ENCODE assay signal across 14 cellular contexts in the genomic region with DNA sequence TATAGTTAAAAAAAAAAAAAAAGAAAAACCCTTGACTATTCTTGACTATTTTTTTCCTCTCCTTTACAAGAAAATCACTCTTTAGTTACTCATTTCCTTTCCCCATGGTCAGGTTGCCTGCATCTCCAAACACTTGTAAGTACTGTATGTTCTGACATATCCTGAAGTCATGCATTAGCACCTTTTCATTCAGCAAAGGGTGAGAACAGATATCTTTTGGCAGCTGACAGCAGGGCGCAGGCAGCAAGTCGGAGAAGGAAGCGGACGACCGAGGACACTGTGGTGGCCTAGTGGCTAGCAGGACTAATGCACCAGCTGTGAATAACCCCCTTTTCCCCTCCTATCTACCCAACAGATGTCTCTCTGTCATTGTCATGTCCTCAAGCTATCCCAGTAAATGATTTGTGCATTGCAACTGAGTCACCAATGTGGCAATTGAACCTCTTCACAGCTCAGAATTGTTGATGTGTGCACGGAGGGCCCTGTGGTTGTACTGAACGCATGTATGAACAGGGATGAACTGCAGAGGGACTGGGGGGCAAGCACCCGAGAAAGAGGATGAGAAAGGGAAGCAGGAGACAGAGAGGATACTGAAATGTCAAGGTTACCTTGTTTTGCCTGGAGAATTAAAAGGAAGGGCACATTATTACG.
DNase-seq lines count a peak whose midpoint lies in the region; ATAC-seq and TF ChIP-seq lines count a peak whose summit lies in the region.
"Had no signal": no experiment of that assay in that cellular context is flagged by ENCODE, and none has a peak within 500 bp of the region (broad histone marks: within the 10 kb centered on the region; RNA-seq: fewer than 3 reads in every experiment).

No MANE protein-coding gene starts in this region.

- H3K14ac ChIP-seq in IMR-90 (replicated peaks; ENCODE audit: low read depth, low read length), result no peak overlapping the region; the same call in 1 of the 2 replicates

- H3K36me3 ChIP-seq in IMR-90 (ENCODE audit: control insufficient read depth, insufficient read depth, low read length), result no peaks in the 10 kb centered on the region
- H3K36me3 ChIP-seq in left ventricle myocardium inferior, result no peaks in the 10 kb centered on the region
- H3K36me3 ChIP-seq: suprapubic skin had no signal

- no peak overlapping the region for H3K27ac Mint-ChIP-seq in activated CD4-positive, alpha-beta memory T cell treated with anti-CD3 and anti-CD28 coated beads for 36 hours
- H3K27ac Mint-ChIP-seq: activated naive CD8-positive, alpha-beta T cell treated with anti-CD3 and anti-CD28 coated beads, Interleukin-2, amount 50 U/mL, for 24 hours; CD4-positive, alpha-beta T cell had no signal

- H2AFZ ChIP-seq in IMR-90 (replicated peaks; ENCODE audit: low read length, poor library complexity), result peak overlapping the region; percentile 68

- no peak overlapping the region for H3K4me2 ChIP-seq in IMR-90 (ENCODE audit: low read depth, low read length)

- no TSS peak for BruUV-seq in IMR-90 (replicated peaks; lab: Mats Ljungman, UMichigan)

- no peak overlapping the region for H3K56ac ChIP-seq in IMR-90 (ENCODE audit: extremely low read depth, insufficient read depth, low read length)

- H3K4ac ChIP-seq in IMR-90 (ENCODE audit: low read depth, low read length), result 0 out of 2 replicates have a peak overlapping the region, but pooled peaks have one; percentile 15

- DNase-seq in IMR-90 (peak; percentile 49), astrocyte of the hippocampus (ENCODE audit: low read depth, low spot score) (peak; percentile 13), left ventricle myocardium inferior (peak; percentile 20), retina (peak; percentile 50), T-helper 2 cell (no peak), cortex of kidney (lab: John Stamatoyannopoulos, UW) (no peak)
- no peak for DNase-seq in activated CD4-positive, alpha-beta memory T cell treated with anti-CD3 and anti-CD28 coated beads for 36 hours
- DNase-seq: activated CD4-positive, alpha-beta T cell treated with anti-CD3 and anti-CD28 coated beads for 1 hour; activated naive CD8-positive, alpha-beta T cell treated with anti-CD3 and anti-CD28 coated beads, Interleukin-2, amount 50 U/mL, for 24 hours; activated T-cell treated with anti-CD3 and anti-CD28 coated beads, Interleukin-2, amount 50 U/mL, for 4 hours; CD4-positive, alpha-beta T cell; GDM1; NCI-H2171 had no signal

- no peak overlapping the region for H2BK20ac ChIP-seq in IMR-90 (ENCODE audit: low read depth, low read length)

- no peaks in the 10 kb centered on the region for H3K36me3 Mint-ChIP-seq in activated CD4-positive, alpha-beta memory T cell treated with anti-CD3 and anti-CD28 coated beads for 36 hours

- H3K4me1 ChIP-seq in IMR-90 (ENCODE audit: control insufficient read depth, insufficient read depth, low read length), result peaks cover 7% of the 10 kb centered on the region
- peaks cover 14% of the 10 kb centered on the region for H3K4me1 ChIP-seq in left ventricle myocardium inferior
- H3K4me1 ChIP-seq: suprapubic skin had no signal

- H2BK15ac ChIP-seq in IMR-90 (ENCODE audit: low read depth, low read length), result no peak overlapping the region

- intact Hi-C loops in IMR-90 (cut with micrococcal nuclease), result no loop called here
- intact Hi-C loops in left ventricle myocardium inferior (cut with micrococcal nuclease), result no loop called here
- intact Hi-C loops in activated CD4-positive, alpha-beta memory T cell treated with anti-CD3 and anti-CD28 coated beads for 36 hours (cut with micrococcal nuclease), result no loop called here

- no peak overlapping the region for H3K18ac ChIP-seq in IMR-90 (ENCODE audit: low read depth, low read length)

- no peak overlapping the region for H2BK120ac ChIP-seq in IMR-90 (ENCODE audit: low read depth, low read length)

- no peaks in the 10 kb centered on the region for H3K4me1 Mint-ChIP-seq in activated CD4-positive, alpha-beta memory T cell treated with anti-CD3 and anti-CD28 coated beads for 36 hours (ENCODE audit: low read depth)
- H3K4me1 Mint-ChIP-seq: activated naive CD8-positive, alpha-beta T cell treated with anti-CD3 and anti-CD28 coated beads, Interleukin-2, amount 50 U/mL, for 24 hours had no signal

- H3K27ac ChIP-seq in IMR-90 (ENCODE audit: insufficient read depth, low read length) (no peak overlapping the region), left ventricle myocardium inferior (replicated peaks) (no peak overlapping the region)
- H3K27ac ChIP-seq: suprapubic skin had no signal

- WGBS in IMR-90 (ENCODE audit: extremely low coverage in 2 of 2, insufficient read length in 1 of 2), 2 experiments, result no CpG with 5 or more reads among the region's 9 CpGs

- CTCF ChIA-PET in IMR-90 (lab: Yijun Ruan, JAX), result no interaction called here
- CTCF ChIA-PET in activated CD4-positive, alpha-beta memory T cell treated with anti-CD3 and anti-CD28 coated beads for 36 hours (lab: Charles Lee), result no interaction called here

- no peaks in the 10 kb centered on the region for H4K20me1 ChIP-seq in IMR-90 (ENCODE audit: insufficient read depth, low read length)

- H4K5ac ChIP-seq in IMR-90 (ENCODE audit: low read depth, low read length), result no peak overlapping the region

- H3K79me1 ChIP-seq in IMR-90 (ENCODE audit: low read depth in 1 of 2, low read length in 2 of 2), result no peaks in the 10 kb centered on the region

- dilution Hi-C loops in IMR-90 (cut with HindIII; ENCODE audit: low sequenced_read_pairs, unreplicated experiment), result no loop called here

- TF ChIP-seq RAD21 in IMR-90 (IDR thresholded peaks at IDR 0.05; ENCODE audit: low read length), result no peak

- H3K27me3 ChIP-seq in IMR-90 (ENCODE audit: control insufficient read depth, insufficient read depth, low read length), result no peaks in the 10 kb centered on the region
- H3K27me3 ChIP-seq in left ventricle myocardium inferior (ENCODE audit: low read depth), result no peaks in the 10 kb centered on the region
- H3K27me3 ChIP-seq: suprapubic skin had no signal

- peaks cover 6% of the 10 kb centered on the region; the same call in 1 of the 2 replicates for H3K9me1 ChIP-seq in IMR-90 (ENCODE audit: insufficient read depth, low read length)

- TF ChIP-seq CTCF in IMR-90 (conservative IDR thresholded peaks at IDR 0.05; ENCODE audit: low read depth, low read length) (no peak), left ventricle myocardium inferior (IDR thresholded peaks at IDR 0.05; ENCODE audit: borderline replicate concordance) (peak; percentile 17)

- no peak overlapping the region for H2AK5ac ChIP-seq in IMR-90 (ENCODE audit: low read depth, low read length)

- no peak overlapping the region for H4K8ac ChIP-seq in IMR-90 (ENCODE audit: low read depth in 2 of 2, low read length in 2 of 2)

- no peaks in the 10 kb centered on the region for H3K9me3 Mint-ChIP-seq in activated CD4-positive, alpha-beta memory T cell treated with anti-CD3 and anti-CD28 coated beads for 36 hours
- H3K9me3 Mint-ChIP-seq: CD4-positive, alpha-beta T cell had no signal

- H3K4me3 ChIP-seq in IMR-90 (ENCODE audit: insufficient read depth, low read depth, low read length) (no peak overlapping the region), left ventricle myocardium inferior (no peak overlapping the region)
- H3K4me3 ChIP-seq: suprapubic skin had no signal

- in situ Hi-C loops in IMR-90 (cut with MboI; ENCODE audit: low sequenced_read_pairs), result no loop called here

- H3K9me3 ChIP-seq in IMR-90 (ENCODE audit: control insufficient read depth, insufficient read depth, low read length) (no peaks in the 10 kb centered on the region), left ventricle myocardium inferior (replicated peaks) (no peaks in the 10 kb centered on the region)
- H3K9me3 ChIP-seq: suprapubic skin had no signal

- H3K23ac ChIP-seq in IMR-90 (ENCODE audit: low read depth, low read length), result no peak overlapping the region

- no peak overlapping the region for H3K4me3 Mint-ChIP-seq in activated CD4-positive, alpha-beta memory T cell treated with anti-CD3 and anti-CD28 coated beads for 36 hours
- H3K4me3 Mint-ChIP-seq: activated naive CD8-positive, alpha-beta T cell treated with anti-CD3 and anti-CD28 coated beads, Interleukin-2, amount 50 U/mL, for 24 hours; activated T-cell treated with anti-CD3 and anti-CD28 coated beads, Interleukin-2, amount 50 U/mL, for 4 hours; CD4-positive, alpha-beta T cell had no signal

- POLR2A ChIA-PET in IMR-90 (lab: Charles Lee; ENCODE audit: unreplicated experiment), result no interaction called here
- POLR2A ChIA-PET in activated CD4-positive, alpha-beta memory T cell treated with anti-CD3 and anti-CD28 coated beads for 36 hours (lab: Charles Lee), result no interaction called here

- no peak for ATAC-seq in IMR-90 (ENCODE audit: low read depth)
- ATAC-seq: activated naive CD8-positive, alpha-beta T cell treated with anti-CD3 and anti-CD28 coated beads, Interleukin-2, amount 50 U/mL, for 24 hours; activated T-cell treated with anti-CD3 and anti-CD28 coated beads, Interleukin-2, amount 50 U/mL, for 4 hours had no signal

- no peak overlapping the region for H2AK9ac ChIP-seq in IMR-90 (replicated peaks; ENCODE audit: low read depth, low read length, poor library complexity)

- no peak for TF ChIP-seq POLR2A in IMR-90 (IDR thresholded peaks at IDR 0.05; ENCODE audit: low read depth, low read length)

- no peak overlapping the region for H3K9ac ChIP-seq in IMR-90 (ENCODE audit: low read depth, low read length)

- H4K91ac ChIP-seq in IMR-90 (ENCODE audit: insufficient read depth, low read depth, low read length), result no peak overlapping the region

- H2BK5ac ChIP-seq in IMR-90 (ENCODE audit: low read depth, low read length, poor library complexity, severe bottlenecking), result no peak overlapping the region

- H3K27me3 Mint-ChIP-seq in activated CD4-positive, alpha-beta memory T cell treated with anti-CD3 and anti-CD28 coated beads for 36 hours, result no peaks in the 10 kb centered on the region
- H3K27me3 Mint-ChIP-seq: activated naive CD8-positive, alpha-beta T cell treated with anti-CD3 and anti-CD28 coated beads, Interleukin-2, amount 50 U/mL, for 24 hours; CD4-positive, alpha-beta T cell had no signal

TF ChIP-seq in IMR-90, 13 proteins besides CTCF, POLR2A, EP300 and RAD21 (continues in another document):
- TF ChIP-seq, protein P1, sequence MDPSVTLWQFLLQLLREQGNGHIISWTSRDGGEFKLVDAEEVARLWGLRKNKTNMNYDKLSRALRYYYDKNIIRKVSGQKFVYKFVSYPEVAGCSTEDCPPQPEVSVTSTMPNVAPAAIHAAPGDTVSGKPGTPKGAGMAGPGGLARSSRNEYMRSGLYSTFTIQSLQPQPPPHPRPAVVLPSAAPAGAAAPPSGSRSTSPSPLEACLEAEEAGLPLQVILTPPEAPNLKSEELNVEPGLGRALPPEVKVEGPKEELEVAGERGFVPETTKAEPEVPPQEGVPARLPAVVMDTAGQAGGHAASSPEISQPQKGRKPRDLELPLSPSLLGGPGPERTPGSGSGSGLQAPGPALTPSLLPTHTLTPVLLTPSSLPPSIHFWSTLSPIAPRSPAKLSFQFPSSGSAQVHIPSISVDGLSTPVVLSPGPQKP (IDR thresholded peaks at IDR 0.05; ENCODE audit: borderline replicate concordance, low read depth, low read length), result no peak
- TF ChIP-seq MAFK (IDR thresholded peaks at IDR 0.05; ENCODE audit: low read depth, low read length), result no peak
- TF ChIP-seq CHD1 (IDR thresholded peaks at IDR 0.05; ENCODE audit: low read depth, low read length), result no peak
- no peak for TF ChIP-seq RCOR1 (IDR thresholded peaks at IDR 0.05; ENCODE audit: insufficient replicate concordance, low read length)
- TF ChIP-seq MXI1 (IDR thresholded peaks at IDR 0.05; ENCODE audit: borderline replicate concordance, low read depth, low read length), result no peak

Comparison
In these comparisons a context has a peak if more than half of its experiments do, and no peak if none do; other contexts are left out.
1. DNase-seq: peak in IMR-90 (single experiment), astrocyte of the hippocampus (single experiment), left ventricle myocardium inferior (single experiment) and retina (single experiment); none in T-helper 2 cell (0 of 5), cortex of kidney (single experiment) and activated CD4-positive, alpha-beta memory T cell treated with anti-CD3 and anti-CD28 coated beads for 36 hours (single experiment).